Comparison of ENCODE assay signal across 21 cellular contexts in the genomic region with DNA sequence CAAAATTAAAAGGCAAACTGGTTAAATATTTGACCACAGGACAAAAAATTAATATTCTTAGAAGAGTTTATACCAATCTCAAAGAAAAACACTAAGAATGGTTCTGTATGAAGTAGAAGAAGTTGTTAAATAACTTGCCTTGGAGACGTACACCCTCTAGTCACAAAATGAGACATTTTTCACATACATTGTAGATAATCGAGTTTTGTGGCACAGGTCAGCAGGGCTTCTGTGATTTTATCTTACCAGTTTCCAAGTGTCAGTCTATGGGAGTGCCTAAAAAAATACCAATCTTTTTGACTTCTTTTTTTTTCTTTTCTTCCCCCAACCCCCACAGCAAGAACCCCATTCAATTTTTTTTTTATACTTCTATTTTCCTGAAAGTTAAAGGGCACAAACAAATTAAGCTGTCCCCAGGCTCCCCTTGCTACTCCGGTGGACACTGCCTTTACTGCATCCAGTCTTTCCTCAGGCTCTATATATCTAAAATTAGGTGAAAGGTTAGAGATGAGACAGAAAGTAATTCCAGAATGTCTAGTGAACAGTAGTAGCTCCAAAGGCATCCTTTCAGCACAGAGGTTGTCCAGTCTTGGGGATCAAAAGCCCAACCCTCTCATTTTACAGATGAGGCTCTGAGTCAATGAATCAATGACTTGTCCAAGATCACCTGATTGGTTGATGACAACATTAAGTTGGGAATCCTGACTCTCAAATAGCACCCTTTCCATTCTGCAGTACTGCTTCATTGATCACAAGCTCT. TPM values are rescaled to one million over a fixed set of nuclear protein-coding genes. Genes with fewer than 3 reads are reported as not detected.
DNase-seq lines count a peak whose midpoint lies in the region; ATAC-seq and TF ChIP-seq lines count a peak whose summit lies in the region.
"Had no signal": no experiment of that assay in that cellular context is flagged by ENCODE, and none has a peak within 500 bp of the region (broad histone marks: within the 10 kb centered on the region; RNA-seq: fewer than 3 reads in every experiment).

No MANE protein-coding gene starts in this region.

- intact Hi-C loops in colonic mucosa (cut with DNase I): no loop called here

- no peak overlapping the region for H3K4me3 Mint-ChIP-seq in activated naive CD8-positive, alpha-beta T cell treated with anti-CD3 and anti-CD28 coated beads, Interleukin-2, amount 50 U/mL, for 24 hours
- H3K4me3 Mint-ChIP-seq: activated CD8-positive, alpha-beta T cell treated with anti-CD3 and anti-CD28 coated beads, Interleukin-2, amount 10 ng/mL, durations not matched to agents 7 days and 5 days; activated naive CD8-positive, alpha-beta T cell treated with anti-CD3 and anti-CD28 coated beads, Interleukin-2, amount 10 ng/mL, durations not matched to agents 7 days and 5 days; activated T-helper 1 cell treated with anti-CD3 and anti-CD28 coated beads, Interleukin-12 subunit alpha, Interleukin-12 subunit beta, Interleukin-2, Interleukin-4 antibody, amounts not matched to agents 30 ng/mL and 10 ng/mL and 1 ng/mL, durations not matched to agents 14 hours and 24 hours and 36 hours; effector memory CD8-positive, alpha-beta T cell; natural killer cell; WTC11 had no signal

- peak overlapping the region; percentile 80 for H3K27ac ChIP-seq in colonic mucosa
- H3K27ac ChIP-seq: RWPE1 had no signal

- no peaks in the 10 kb centered on the region for H4K20me1 ChIP-seq in Loucy (ENCODE audit: insufficient read depth, low read length, poor library complexity, severe bottlenecking)

- H3K4me3 ChIP-seq in Loucy (ENCODE audit: low read length, poor library complexity, severe bottlenecking) (no peak overlapping the region), colonic mucosa (no peak overlapping the region)
- H3K4me3 ChIP-seq: lung had no signal

- peaks cover 25% of the 10 kb centered on the region for H3K4me1 ChIP-seq in Loucy (ENCODE audit: insufficient read depth, low read length, poor library complexity, severe bottlenecking)
- H3K4me1 ChIP-seq in colonic mucosa: no peaks in the 10 kb centered on the region

- H3K9me3 ChIP-seq in Loucy (ENCODE audit: insufficient read depth, low read depth, low read length) (no peaks in the 10 kb centered on the region), colonic mucosa (no peaks in the 10 kb centered on the region)

- no peak overlapping the region for H3K27ac Mint-ChIP-seq in activated naive CD8-positive, alpha-beta T cell treated with anti-CD3 and anti-CD28 coated beads, Interleukin-2, amount 50 U/mL, for 24 hours
- H3K27ac Mint-ChIP-seq: activated CD8-positive, alpha-beta T cell treated with anti-CD3 and anti-CD28 coated beads, Interleukin-2, amount 10 ng/mL, durations not matched to agents 7 days and 5 days; activated naive CD8-positive, alpha-beta T cell treated with anti-CD3 and anti-CD28 coated beads, Interleukin-2, amount 10 ng/mL, durations not matched to agents 7 days and 5 days; activated T-helper 1 cell treated with anti-CD3 and anti-CD28 coated beads, Interleukin-12 subunit alpha, Interleukin-12 subunit beta, Interleukin-2, Interleukin-4 antibody, amounts not matched to agents 30 ng/mL and 10 ng/mL and 1 ng/mL, durations not matched to agents 14 hours and 24 hours and 36 hours; natural killer cell; WTC11 had no signal

- DNase-seq in AG08396 (ENCODE audit: low spot score) (peak; percentile 16), colonic mucosa (no peak), omental fat pad (ENCODE audit: low spot score) (no peak), ecto neural progenitor cell (ENCODE audit: low spot score) (no peak)
- DNase-seq in activated naive CD8-positive, alpha-beta T cell treated with anti-CD3 and anti-CD28 coated beads, Interleukin-2, amount 50 U/mL, for 24 hours: no peak
- DNase-seq: activated CD8-positive, alpha-beta T cell treated with anti-CD3 and anti-CD28 coated beads, Interleukin-2, amount 10 ng/mL, durations not matched to agents 7 days and 5 days; activated naive CD8-positive, alpha-beta T cell treated with anti-CD3 and anti-CD28 coated beads, Interleukin-2, amount 10 ng/mL, durations not matched to agents 7 days and 5 days; central memory CD4-positive, alpha-beta T cell; effector memory CD8-positive, alpha-beta T cell; foreskin fibroblast; natural killer cell; NCI-H1930; NCI-H748 treated with DMSO at 0.1 percent for 48 hours; T-helper 1 cell had no signal

- H3F3A ChIP-seq in Loucy (ENCODE audit: low read depth): 0 out of 2 replicates have a peak, but pooled peaks cover 3% of the 10 kb centered on the region

- H3K9ac ChIP-seq in Loucy (ENCODE audit: low read depth, low read length, poor library complexity, severe bottlenecking) (no peak overlapping the region), colonic mucosa (ENCODE audit: low read depth in 2 of 2, low read length in 2 of 2) (peak overlapping the region in 1 of 2 donors; percentile 7)

- H3K27me3 ChIP-seq in Loucy (ENCODE audit: insufficient read depth, low read length, poor library complexity, severe bottlenecking): no peaks in the 10 kb centered on the region
- no peaks in the 10 kb centered on the region for H3K27me3 ChIP-seq in colonic mucosa

- H2AFZ ChIP-seq in Loucy (ENCODE audit: low read length): no peak overlapping the region

- H3K9me2 ChIP-seq in Loucy (replicated peaks; ENCODE audit: low read depth, low read length): no peaks in the 10 kb centered on the region

- 0 out of 2 replicates have a peak, but pooled peaks have one; percentile 8 for TF ChIP-seq CTCF in Loucy (conservative IDR thresholded peaks at IDR 0.05; ENCODE audit: low read length)
- TF ChIP-seq CTCF in colonic mucosa (IDR thresholded peaks at IDR 0.05): no peak
- TF ChIP-seq CTCF in omental fat pad (IDR thresholded peaks at IDR 0.05): no peak

- H3K36me3 ChIP-seq in Loucy (ENCODE audit: insufficient read depth, low read length) (no peaks in the 10 kb centered on the region), colonic mucosa (no peaks in the 10 kb centered on the region)

- no peaks in the 10 kb centered on the region for H3K36me3 Mint-ChIP-seq in activated naive CD8-positive, alpha-beta T cell treated with anti-CD3 and anti-CD28 coated beads, Interleukin-2, amount 50 U/mL, for 24 hours (ENCODE audit: low read depth)
- H3K36me3 Mint-ChIP-seq: natural killer cell, WTC11 had no signal

- no peaks in the 10 kb centered on the region for H3K27me3 Mint-ChIP-seq in activated naive CD8-positive, alpha-beta T cell treated with anti-CD3 and anti-CD28 coated beads, Interleukin-2, amount 50 U/mL, for 24 hours
- H3K27me3 Mint-ChIP-seq: effector memory CD8-positive, alpha-beta T cell had no signal

- no peaks in the 10 kb centered on the region for H3K9me3 Mint-ChIP-seq in activated naive CD8-positive, alpha-beta T cell treated with anti-CD3 and anti-CD28 coated beads, Interleukin-2, amount 50 U/mL, for 24 hours
- H3K9me3 Mint-ChIP-seq: activated naive CD8-positive, alpha-beta T cell treated with anti-CD3 and anti-CD28 coated beads, Interleukin-2, amount 10 ng/mL, durations not matched to agents 7 days and 5 days; activated T-helper 1 cell treated with anti-CD3 and anti-CD28 coated beads, Interleukin-12 subunit alpha, Interleukin-12 subunit beta, Interleukin-2, Interleukin-4 antibody, amounts not matched to agents 30 ng/mL and 10 ng/mL and 1 ng/mL, durations not matched to agents 14 hours and 24 hours and 36 hours; effector memory CD8-positive, alpha-beta T cell; natural killer cell; WTC11 had no signal

- H3K79me2 ChIP-seq in Loucy (ENCODE audit: insufficient read depth, low read length): no peaks in the 10 kb centered on the region

- peak; percentile 23 for ATAC-seq in omental fat pad (ENCODE audit: low FRiP score)
- ATAC-seq in HG03196 (IDR thresholded peaks at IDR 0.05; ENCODE audit: unreplicated experiment): no peak
- ATAC-seq in HG03108 (IDR thresholded peaks at IDR 0.05; ENCODE audit: unreplicated experiment): no peak
- no peak for ATAC-seq in activated naive CD8-positive, alpha-beta T cell treated with anti-CD3 and anti-CD28 coated beads, Interleukin-2, amount 50 U/mL, for 24 hours
- ATAC-seq: activated CD8-positive, alpha-beta T cell treated with anti-CD3 and anti-CD28 coated beads, Interleukin-2, amount 10 ng/mL, durations not matched to agents 7 days and 5 days; effector memory CD8-positive, alpha-beta T cell; natural killer cell; WTC11 had no signal

- H3K4me2 ChIP-seq in Loucy (ENCODE audit: low read depth, low read length, poor library complexity, severe bottlenecking): no peak overlapping the region

- H3K4me1 Mint-ChIP-seq in activated naive CD8-positive, alpha-beta T cell treated with anti-CD3 and anti-CD28 coated beads, Interleukin-2, amount 50 U/mL, for 24 hours: peaks cover 12% of the 10 kb centered on the region
- H3K4me1 Mint-ChIP-seq: natural killer cell had no signal

RNA-seq across cellular contexts. Expression of gene LIMA1, which starts 6.2 kb away (rescaled TPM):
- total RNA-seq in colonic mucosa (100 to 1,000 TPM; 228 to 385 TPM), omental fat pad (100 to 1,000 TPM; 129 to 319 (median 176) TPM)
